Comparison of ENCODE assay signal across 14 cellular contexts in genomic region chr15:57440167-57440566, GRCh38.
DNase-seq lines count a peak whose midpoint lies in the region; FAIRE-seq and TF ChIP-seq lines count a peak whose summit lies in the region.
"Had no signal": no experiment of that assay in that cellular context is flagged by ENCODE, and none has a peak within 500 bp of the region (broad histone marks: within the 10 kb centered on the region; RNA-seq: fewer than 3 reads in every experiment).

No MANE protein-coding gene starts in this region.

- H3K27me3 ChIP-seq in prostate gland (replicated peaks; ENCODE audit: insufficient read depth) = no peaks in the 10 kb centered on the region

- TF ChIP-seq POLR2A in prostate gland (IDR thresholded peaks at IDR 0.05) = no peak

- no peaks in the 10 kb centered on the region for H3K4me1 ChIP-seq in prostate gland (replicated peaks)

- DNase-seq in H4 (ENCODE audit: low spot score) (peak; percentile 46), astrocyte of the hippocampus (ENCODE audit: low read depth, low spot score) (peak; percentile 47), islet precursor cell (peak; percentile 69), prostate gland (ENCODE audit: low spot score) (no peak), D721Med (ENCODE audit: insufficient read length, low spot score) (no peak), C1 segment of cervical spinal cord (lab: John Stamatoyannopoulos, UW) (no peak), iPS-NIHi11 (ENCODE audit: low spot score) (no peak), GM13976 (ENCODE audit: low spot score) (no peak)
- DNase-seq: CD8-positive, alpha-beta T cell; NCI-H1092; NCI-H2107; NCI-H526 treated with DMSO at 0.1 percent for 48 hours had no signal

- in situ Hi-C loops in GM13976 (cut with MboI; ENCODE audit: low sequenced_read_pairs, unreplicated experiment) = no loop called here

- TF ChIP-seq CTCF in prostate gland (IDR thresholded peaks at IDR 0.05) (no peak), D721Med (IDR thresholded peaks at IDR 0.05; ENCODE audit: insufficient read depth, missing control alignments) (no peak), GM13976 (IDR thresholded peaks at IDR 0.05; ENCODE audit: borderline replicate concordance, control extremely low read depth, extremely low read depth, insufficient read depth, missing control alignments) (no peak)

- H3K9me3 ChIP-seq in prostate gland = no peaks in the 10 kb centered on the region

- H3K4me3 ChIP-seq in prostate gland = no peak overlapping the region

- 86% methylated on average over 3 of the region's 3 CpGs for WGBS in prostate gland

- H3K27ac ChIP-seq in prostate gland = peak overlapping the region; percentile 15 to 46
- H3K27ac ChIP-seq: HL-60 had no signal

- H3K36me3 ChIP-seq in prostate gland = no peaks in the 10 kb centered on the region

- intact Hi-C loops in prostate gland (cut with DNase I) = no loop called here

- FAIRE-seq in D721Med (lab: Jason Lieb, UNC) = no peak
- FAIRE-seq: H1 had no signal

Comparison
In these comparisons a context has a peak if more than half of its experiments do, and no peak if none do; other contexts are left out.
1. DNase-seq: peak in H4 (single experiment), astrocyte of the hippocampus (single experiment) and islet precursor cell (single experiment); none in prostate gland (single experiment), D721Med (single experiment), C1 segment of cervical spinal cord (0 of 14), iPS-NIHi11 (single experiment) and GM13976 (single experiment).